In genomic region chr6:36820700-36821580, GRCh38 we compare ENCODE assay signal across 1 cellular context.
TF ChIP-seq lines count a peak whose summit lies in the region.

No MANE protein-coding gene starts in this region.

TF ChIP-seq in HEK293, 187 proteins besides CTCF, POLR2A, EP300 and RAD21 (continued from another document and continues in another):
- TF ChIP-seq PRDM10 (tag by site-specific recombination; IDR thresholded peaks at IDR 0.05) (peak; percentile 55), KLF1 (tag by site-specific recombination; IDR thresholded peaks at IDR 0.05) (peak; percentile 55), ZNF518A (tag by site-specific recombination; conservative IDR thresholded peaks at IDR 0.05; ENCODE audit: low read depth) (no peak), ZNF391 (tag by site-specific recombination; IDR thresholded peaks at IDR 0.05; ENCODE audit: borderline replicate concordance, low read depth) (no peak), ZBTB44 (tag by site-specific recombination; IDR thresholded peaks at IDR 0.05) (no peak), KLF8 (tag by site-specific recombination; IDR thresholded peaks at IDR 0.05) (0 out of 2 replicates have a peak, but pooled peaks have one; percentile 10), GFI1B (tag by site-specific recombination; IDR thresholded peaks at IDR 0.05) (no peak), KLF9 (tag by site-specific recombination; IDR thresholded peaks at IDR 0.05; ENCODE audit: low read depth) (peak; percentile 61; the same call in 1 of the 2 replicates), ZNF341 (tag by site-specific recombination; IDR thresholded peaks at IDR 0.05; ENCODE audit: low read depth) (no peak), ZNF157 (tag by site-specific recombination; IDR thresholded peaks at IDR 0.05) (no peak), ZNF114 (tag by site-specific recombination; IDR thresholded peaks at IDR 0.05) (no peak), ZNF24 (tag by site-specific recombination; IDR thresholded peaks at IDR 0.05) (0 out of 2 replicates have a peak, but pooled peaks have one; percentile 36), ZNF19 (tag by site-specific recombination; IDR thresholded peaks at IDR 0.05; ENCODE audit: low read depth) (no peak), ZNF324 (tag by site-specific recombination; IDR thresholded peaks at IDR 0.05) (no peak), ZFP69B (tag by site-specific recombination; IDR thresholded peaks at IDR 0.05) (no peak; the same call in 1 of the 2 replicates), ZBTB17 (tag by site-specific recombination; IDR thresholded peaks at IDR 0.05) (peak; percentile 41; the same call in 1 of the 2 replicates), ZNF366 (tag by site-specific recombination; conservative IDR thresholded peaks at IDR 0.05) (peak; percentile 70), ZNF398 (tag by site-specific recombination; IDR thresholded peaks at IDR 0.05) (peak; percentile 65), ZSCAN5A (tag by site-specific recombination; IDR thresholded peaks at IDR 0.05) (no peak), ZFHX2 (tag by site-specific recombination; conservative IDR thresholded peaks at IDR 0.05) (peak; percentile 41; the same call in 1 of the 2 replicates), ZBTB21 (tag by site-specific recombination; IDR thresholded peaks at IDR 0.05) (peak; percentile 40; the same call in 1 of the 2 replicates), ZNF155 (tag by site-specific recombination; IDR thresholded peaks at IDR 0.05) (no peak), ZNF776 (tag by site-specific recombination; IDR thresholded peaks at IDR 0.05; ENCODE audit: borderline replicate concordance) (no peak), SCRT1 (tag by site-specific recombination; IDR thresholded peaks at IDR 0.05; ENCODE audit: borderline replicate concordance) (no peak), AEBP2 (tag by site-specific recombination; IDR thresholded peaks at IDR 0.05; ENCODE audit: borderline replicate concordance) (no peak), KLF17 (tag by site-specific recombination; IDR thresholded peaks at IDR 0.05) (peak; percentile 32; the same call in 1 of the 2 replicates), PATZ1 (tag by site-specific recombination; IDR thresholded peaks at IDR 0.05) (peak; percentile 44; the same call in 1 of the 2 replicates), GLIS2 (tag by site-specific recombination; IDR thresholded peaks at IDR 0.05) (no peak; the same call in 1 of the 2 replicates), WT1 (tag by site-specific recombination; IDR thresholded peaks at IDR 0.05) (peak; percentile 19; the same call in 1 of the 2 replicates), ZNF184 (tag by site-specific recombination; IDR thresholded peaks at IDR 0.05) (no peak), ZNF624 (tag by site-specific recombination; IDR thresholded peaks at IDR 0.05) (no peak), ZNF626 (tag by site-specific recombination; IDR thresholded peaks at IDR 0.05) (no peak), BCL11A (tag by site-specific recombination; IDR thresholded peaks at IDR 0.05; ENCODE audit: low read depth) (no peak), ZFP41 (tag by site-specific recombination; IDR thresholded peaks at IDR 0.05; ENCODE audit: borderline replicate concordance) (no peak), SP7 (tag by site-specific recombination; IDR thresholded peaks at IDR 0.05) (peak; percentile 85), ZBTB48 (tag by site-specific recombination; IDR thresholded peaks at IDR 0.05) (no peak), ZNF362 (tag by site-specific recombination; IDR thresholded peaks at IDR 0.05) (peak; percentile 87), ZEB2 (tag by site-specific recombination; IDR thresholded peaks at IDR 0.05) (0 out of 2 replicates have a peak, but pooled peaks have one; percentile 20), SP2 (tag by site-specific recombination; IDR thresholded peaks at IDR 0.05) (peak; percentile 52), ZNF335 (tag by site-specific recombination; conservative IDR thresholded peaks at IDR 0.05) (peak; percentile 69), FEZF1 (tag by site-specific recombination; IDR thresholded peaks at IDR 0.05) (peak; percentile 83)
